ENCODE assay signal across 7 cellular contexts in the genomic region with DNA sequence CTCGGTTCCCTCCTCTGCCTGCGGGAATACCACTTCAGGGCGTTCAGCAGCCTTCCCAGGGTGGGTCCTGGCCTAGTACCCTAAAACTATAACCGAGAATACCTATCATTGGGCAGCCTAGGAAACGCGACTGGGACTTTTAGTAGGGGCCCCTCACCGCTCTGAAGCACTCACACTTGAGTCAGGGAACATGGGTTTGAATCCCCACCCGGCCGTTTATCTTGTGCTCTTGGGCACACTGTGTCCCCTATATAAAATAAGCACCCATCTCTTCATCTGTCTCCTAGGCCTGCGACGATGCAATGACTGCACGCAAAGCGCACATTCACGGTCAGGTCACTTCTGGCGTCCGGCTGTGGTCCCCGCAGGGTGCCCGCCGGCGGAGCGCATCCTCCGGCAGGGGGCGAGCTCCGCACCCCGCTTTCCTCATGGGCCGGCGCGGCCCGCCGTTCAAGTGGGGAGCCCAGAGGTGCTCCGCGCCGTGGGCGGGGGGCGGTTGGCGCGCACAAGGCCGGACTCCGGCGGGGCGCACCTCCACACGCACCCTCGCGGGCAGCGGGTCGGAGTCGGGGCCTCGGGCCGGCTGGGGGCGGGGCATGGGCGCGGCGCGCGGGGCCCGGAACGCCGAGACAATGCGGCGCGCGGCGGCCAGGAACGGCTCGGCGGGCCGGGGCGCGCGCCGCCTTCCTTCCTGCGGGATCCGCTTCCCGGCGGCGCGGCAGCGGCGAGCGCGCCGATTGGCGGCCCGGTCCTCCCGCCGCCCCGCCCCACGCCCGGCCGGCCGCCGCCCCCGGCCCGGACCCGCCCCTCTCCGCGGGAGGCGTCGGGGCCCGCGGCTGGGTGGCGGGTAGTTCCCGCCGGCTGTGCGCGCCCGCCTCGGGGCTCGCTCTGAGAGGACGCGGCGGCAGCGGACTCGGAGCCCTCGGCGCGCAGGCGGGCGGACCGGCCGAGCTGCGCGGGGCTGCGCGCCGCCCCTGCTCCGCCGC. TPM values are rescaled to one million over a fixed set of nuclear protein-coding genes. Genes with fewer than 3 reads are reported as not detected.
A peak's percentile ranks its signal among the peaks of the same experiment; 100 is the strongest.
DNase-seq lines count a peak whose midpoint lies in the region; ATAC-seq and TF ChIP-seq lines count a peak whose summit lies in the region.

A gene (plus strand): TSS at position 850 of the 986 bp plus-strand sequence. CDS start 293 bp downstream, outside the sequence.

- H3K9me3 ChIP-seq in HCT116 (ENCODE audit: control insufficient read depth in 1 of 2, insufficient read depth in 1 of 2, low read depth in 1 of 2, low read length in 2 of 2) (no peaks in the 10 kb centered on the region), lower lobe of right lung (no peaks in the 10 kb centered on the region)

- POLR2A ChIA-PET in HCT116 (lab: Charles Lee) (no interaction called here), activated B cell treated with CpG ODN at 0.5 μM for 24 hours (lab: Charles Lee) (no interaction called here)

- TF ChIP-seq POLR2A in HCT116 (IDR thresholded peaks at IDR 0.05; ENCODE audit: borderline replicate concordance, extremely low read depth, insufficient read depth, insufficient read length), result peak; percentile 42

- CTCF ChIA-PET in HCT116 (lab: Charles Lee) (interaction anchor here (1.0 kb wide), 1 partner anchor 28 kb away, joined by 3 read pairs; no protein-coding TSS in a partner anchor), activated B cell treated with CpG ODN at 0.5 μM for 24 hours (lab: Charles Lee) (no interaction called here)

- H3K27me3 Mint-ChIP-seq in activated B cell treated with CpG ODN at 0.5 μM for 24 hours, result peaks cover 33% of the 10 kb centered on the region
- H3K27me3 Mint-ChIP-seq in effector memory CD8-positive, alpha-beta T cell, result peaks cover 44% of the 10 kb centered on the region in 2 donors

- H3K9me3 Mint-ChIP-seq in activated B cell treated with CpG ODN at 0.5 μM for 24 hours, result no peaks in the 10 kb centered on the region
- no peaks in the 10 kb centered on the region for H3K9me3 Mint-ChIP-seq in effector memory CD8-positive, alpha-beta T cell

- peaks cover 7% of the 10 kb centered on the region; the same call in 1 of the 2 replicates for H4K20me1 ChIP-seq in HCT116 (ENCODE audit: insufficient read depth)

- H3K27ac Mint-ChIP-seq in activated B cell treated with CpG ODN at 0.5 μM for 24 hours, result no peak within 1 kb of the TSS
- no peak within 1 kb of the TSS for H3K27ac Mint-ChIP-seq in effector memory CD8-positive, alpha-beta T cell

- no peaks in the 10 kb centered on the region for H3K9me2 ChIP-seq in HCT116 (ENCODE audit: insufficient read depth)

- H3K27ac ChIP-seq in HCT116 (ENCODE audit: low read depth, low read length) (peak within 1 kb of the TSS; percentile 68), lower lobe of right lung (peak within 1 kb of the TSS; percentile 88)

- TF ChIP-seq RAD21 in HCT116 (IDR thresholded peaks at IDR 0.05; ENCODE audit: low read depth), result peak; percentile 70

- H2AFZ ChIP-seq in HCT116 (ENCODE audit: low read depth, low read length, poor library complexity, severe bottlenecking), result no peak within 1 kb of the TSS

- H3K4me3 Mint-ChIP-seq in activated B cell treated with CpG ODN at 0.5 μM for 24 hours, result peak within 1 kb of the TSS; percentile 67
- H3K4me3 Mint-ChIP-seq in effector memory CD8-positive, alpha-beta T cell, result peak within 1 kb of the TSS; percentile 33 to 46

- BruUV-seq in HCT116 (replicated peaks; lab: Mats Ljungman, UMichigan), result no TSS peak

- intact Hi-C loops in HCT116 (cut with micrococcal nuclease), result loop anchor here (2.0 kb wide), 2 partner anchors 63 to 165 kb away; no protein-coding TSS in a partner anchor
- intact Hi-C loops in activated B cell treated with CpG ODN at 0.5 μM for 24 hours (cut with micrococcal nuclease), result no loop called here
- intact Hi-C loops in lower lobe of right lung (cut with DNase I), result no loop called here

- H3K4me2 ChIP-seq in HCT116 (ENCODE audit: low read length), result peak within 1 kb of the TSS; percentile 95

- H3K36me3 Mint-ChIP-seq in activated B cell treated with CpG ODN at 0.5 μM for 24 hours (ENCODE audit: low read depth), result no peaks in the 10 kb centered on the region
- H3K36me3 Mint-ChIP-seq in effector memory CD8-positive, alpha-beta T cell (ENCODE audit: insufficient read depth), result peaks cover 2% of the 10 kb centered on the region

- RAD21 ChIA-PET in HCT116 (lab: Charles Lee; ENCODE audit: low non-redundant PET in 1 of 2, low total read pairs in 2 of 2, uncharacterized antibody in 2 of 2, unreplicated experiment in 2 of 2), result interaction anchor here in 1 of 2 experiments (0.7 kb wide), 1 partner anchor 419 kb away, joined by 9 read pairs; no protein-coding TSS in a partner anchor

- DNase-seq in GM10266 (ENCODE audit: extremely low spot score) (peak; percentile 83), HCT116 (ENCODE audit: low read depth, low spot score) (no peak), NCI-H1436 treated with DMSO at 0.1 percent for 48 hours (lab: John Stamatoyannopoulos, UW) (peak; percentile 12), activated B cell treated with CpG ODN at 0.5 μM for 24 hours (peak; percentile 22), lower lobe of right lung (peak; percentile 81)
- DNase-seq in effector memory CD8-positive, alpha-beta T cell, result peak in 2 of 3 experiments; percentile 16 to 20
- peak in 2 of 3 donors; percentile 13 to 41 for DNase-seq in stimulated activated CD4-positive, alpha-beta T cell treated with anti-CD3 and anti-CD28 coated beads, TNF-alpha, amount 100 ng/mL, for 48 hours (ENCODE audit: low read depth in 3 of 3)

- H3K36me3 ChIP-seq in HCT116 (ENCODE audit: control insufficient read depth in 1 of 2, insufficient read depth in 2 of 2, low read length in 2 of 2) (no peaks in the 10 kb centered on the region), lower lobe of right lung (no peaks in the 10 kb centered on the region)

- peak within 1 kb of the TSS; percentile 66 to 82 for H3K4me3 ChIP-seq in HCT116 (replicated peaks in 1 of 2; ENCODE audit: low read depth in 1 of 2, low read length in 2 of 2)
- peak within 1 kb of the TSS; percentile 78 for H3K4me3 ChIP-seq in lower lobe of right lung

- H3K79me2 ChIP-seq in HCT116 (ENCODE audit: insufficient read depth, low read length), result peaks cover 36% of the 10 kb centered on the region

- H3K27me3 ChIP-seq in HCT116 (ENCODE audit: insufficient read depth, low read length) (no peaks in the 10 kb centered on the region), lower lobe of right lung (ENCODE audit: low read depth) (peaks cover 17% of the 10 kb centered on the region)

- peaks cover 17 to 34% of the 10 kb centered on the region in 2 experiments for H3K4me1 ChIP-seq in HCT116 (ENCODE audit: control insufficient read depth in 1 of 2, insufficient read depth in 2 of 2, low read length in 2 of 2)
- H3K4me1 ChIP-seq in lower lobe of right lung, result peaks cover 29% of the 10 kb centered on the region

- peaks cover 10% of the 10 kb centered on the region for H3K4me1 Mint-ChIP-seq in activated B cell treated with CpG ODN at 0.5 μM for 24 hours
- peaks cover 0 to 2% of the 10 kb centered on the region in 2 donors for H3K4me1 Mint-ChIP-seq in effector memory CD8-positive, alpha-beta T cell (ENCODE audit: low read depth in 2 of 2)

- peak within 1 kb of the TSS; percentile 76 for H3K9ac ChIP-seq in HCT116 (ENCODE audit: low read length)

- ATAC-seq in HCT116, result peak; percentile 74
- ATAC-seq in activated B cell treated with CpG ODN at 0.5 μM for 24 hours (ENCODE audit: low read depth), result peak; percentile 56
- ATAC-seq in effector memory CD8-positive, alpha-beta T cell (replicated peaks), result peak; percentile 66
- ATAC-seq in lower lobe of right lung, result peak; percentile 80 to 86

- TF ChIP-seq CTCF in GM10266 (IDR thresholded peaks at IDR 0.05; ENCODE audit: control insufficient read depth, insufficient read depth, low read depth, missing control alignments) (peak; percentile 73), HCT116 (IDR thresholded peaks at IDR 0.05 in 2 of 3, conservative IDR thresholded peaks at IDR 0.05 in 1 of 3; ENCODE audit: borderline replicate concordance in 1 of 3, insufficient read depth in 1 of 3, low read depth in 2 of 3, low read length in 2 of 3) (peak; percentile 46 to 79 (median 73); a peak in 4 of 6 replicates), activated B cell treated with CpG ODN at 0.5 μM for 24 hours (IDR thresholded peaks at IDR 0.05) (no peak), lower lobe of right lung (IDR thresholded peaks at IDR 0.05) (peak; percentile 80)

TF ChIP-seq in HCT116, 20 proteins besides CTCF, POLR2A, EP300 and RAD21:
- TF ChIP-seq ZFX (IDR thresholded peaks at IDR 0.05) (no peak), CEBPB (IDR thresholded peaks at IDR 0.05; ENCODE audit: low read depth) (no peak), POLR2AphosphoS5 (IDR thresholded peaks at IDR 0.05; ENCODE audit: low read depth, low read length) (peak; percentile 45; the same call in 1 of the 2 replicates)

RNA-seq across cellular contexts. Expression of the gene that starts here (rescaled TPM):
- 16.5 TPM for total RNA-seq in HCT116 (2021; ENCODE audit: unreplicated experiment)
- 9.2 and 10.0 TPM in 2 replicates for polyA plus RNA-seq in HCT116 (2012)
- total RNA-seq in activated B cell treated with CpG ODN at 0.5 μM for 24 hours, result not detected in 2 replicates
- 24.3 TPM for total RNA-seq in lower lobe of right lung

Comparison
In these comparisons a context has a peak if more than half of its experiments do, and no peak if none do; other contexts are left out.
1. RNA of the gene that starts here (total RNA-seq): 24.3 TPM in lower lobe of right lung (single experiment) and 16.5 TPM in HCT116 (single experiment); not detected in activated B cell treated with CpG ODN at 0.5 μM for 24 hours; every median in the first group is over 10 times any median in the second.
2. Peak in DNase-seq and ATAC-seq in activated B cell treated with CpG ODN at 0.5 μM for 24 hours; RNA of the gene not detected or under 1 TPM.
3. Peak in every context shown above with its lines, with median percentiles within 50 percentile points of each other: ATAC-seq.